Comparison of ENCODE assay signal across 8 cellular contexts in the genomic region with DNA sequence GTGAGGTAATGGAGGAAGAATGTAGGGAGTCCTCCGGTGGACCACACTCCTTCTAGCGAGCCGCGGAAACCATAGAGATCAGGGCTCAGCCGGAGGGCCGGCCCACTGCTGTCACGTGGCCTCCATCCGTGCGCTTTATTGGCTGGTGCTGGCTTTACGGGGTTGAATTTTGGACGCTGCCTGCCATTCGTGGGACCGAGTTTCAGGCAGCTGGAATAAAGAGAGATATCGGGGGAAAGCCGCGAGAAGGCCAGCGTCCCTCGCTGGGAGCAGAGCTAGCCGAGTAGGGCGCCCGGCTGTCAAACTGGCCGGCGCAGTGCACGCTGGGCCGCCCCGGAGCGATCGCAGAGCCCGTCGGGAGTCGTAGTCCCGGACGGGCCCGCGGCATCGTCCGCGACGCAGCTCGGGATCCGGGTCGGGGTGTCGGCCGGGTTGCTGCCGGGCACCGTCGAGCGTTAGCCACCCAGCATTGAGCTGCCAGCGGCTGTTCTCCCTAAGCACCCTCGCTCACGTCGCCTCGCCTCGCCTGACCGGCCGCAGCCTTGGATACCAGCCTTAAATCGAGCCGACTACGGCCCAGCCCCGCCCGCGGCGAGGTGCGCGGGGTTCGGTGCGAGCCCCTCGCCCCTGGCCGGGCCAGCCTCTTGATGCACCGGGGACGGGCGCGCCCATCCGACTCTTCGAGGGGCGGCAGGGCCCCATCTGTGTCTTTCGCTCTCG. TPM values are rescaled to one million over a fixed set of nuclear protein-coding genes. Genes with fewer than 3 reads are reported as not detected.
DNase-seq lines count a peak whose midpoint lies in the region; ATAC-seq, FAIRE-seq and TF ChIP-seq lines count a peak whose summit lies in the region.
"Not testable (repeated sequence)": the region's sequence is repeated elsewhere in the genome, so short reads cannot be mapped to it uniquely, and the experiment has no call there.

TSS of gene NUTM2E (plus strand) at position 244 of the 720 bp plus-strand sequence. CDS start 15,002 bp downstream, outside the sequence.

- H3K9ac ChIP-seq in keratinocyte (ENCODE audit: control insufficient read depth, extremely low read depth, insufficient read depth, low read length) (peak within 1 kb of the TSS; percentile 65), smooth muscle cell (ENCODE audit: low read depth) (peak within 1 kb of the TSS; percentile 90)

- ATAC-seq in GM18870 (IDR thresholded peaks at IDR 0.05; ENCODE audit: unreplicated experiment): peak; percentile 97
- peak; percentile 92 for ATAC-seq in HG03095 (IDR thresholded peaks at IDR 0.05; ENCODE audit: unreplicated experiment)

- H3K4me1 ChIP-seq in keratinocyte (ENCODE audit: control insufficient read depth, extremely low read depth, insufficient read depth, low read length); smooth muscle cell (ENCODE audit: low read depth): not testable (repeated sequence)

- H3K79me2 ChIP-seq in keratinocyte (ENCODE audit: control insufficient read depth, insufficient read depth, low read length) (peaks cover 15% of the 10 kb centered on the region), smooth muscle cell (ENCODE audit: low read depth) (peaks cover 44% of the 10 kb centered on the region)

- DNase-seq in ACHN (peak; percentile 65), NCI-H2196 treated with DMSO at 0.1 percent for 48 hours (lab: John Stamatoyannopoulos, UW; ENCODE audit: unreplicated experiment) (peak; percentile 5), cerebellar cortex (ENCODE audit: low spot score) (peak; percentile 79), smooth muscle cell (lab: John Stamatoyannopoulos, UW; ENCODE audit: unreplicated experiment) (peak; percentile 27)
- peak; percentile 40 to 53 for DNase-seq in activated CD4-positive, alpha-beta T cell treated with anti-CD3 and anti-CD28 coated beads for 24 hours (ENCODE audit: low read depth in 2 of 2)
- not testable (repeated sequence) for DNase-seq in keratinocyte (ENCODE audit: low read depth, low spot score)

- not testable (repeated sequence) for H3K9me1 ChIP-seq in keratinocyte (ENCODE audit: control insufficient read depth, extremely low read depth, insufficient read depth, low read length)

- H3K4me2 ChIP-seq in keratinocyte (ENCODE audit: control insufficient read depth, extremely low read depth, insufficient read depth, low read depth, low read length) (peak within 1 kb of the TSS; percentile 37), smooth muscle cell (peak within 1 kb of the TSS; percentile 90)

- not testable (repeated sequence) for TF ChIP-seq CTCF in keratinocyte (optimal IDR thresholded peaks at IDR 0.05 in 1 of 3, IDR thresholded peaks at IDR 0.05 in 1 of 3, conservative IDR thresholded peaks at IDR 0.05 in 1 of 3; ENCODE audit: extremely low read depth in 1 of 3, insufficient read depth in 2 of 3, low read length in 3 of 3); smooth muscle cell (IDR thresholded peaks at IDR 0.05; ENCODE audit: borderline replicate concordance, insufficient read depth, poor library complexity, severe bottlenecking)

- WGBS in smooth muscle cell (ENCODE audit: low lambda C conversion rate): under 1% methylated on average over 48 of the region's 78 CpGs

- in situ Hi-C loops in ACHN (cut with HindIII; ENCODE audit: low pct_ligation_motif_present, low pct_unique_long_range_greater_than_20kb, low sequenced_read_pairs): not testable (repeated sequence)

- H3K9me3 ChIP-seq in keratinocyte (ENCODE audit: control insufficient read depth, low read depth, low read length); smooth muscle cell (replicated peaks; ENCODE audit: low read depth): not testable (repeated sequence)

- H3K36me3 ChIP-seq in keratinocyte (ENCODE audit: control insufficient read depth in 2 of 2, extremely low read depth in 1 of 2, insufficient read depth in 2 of 2, low read length in 2 of 2); smooth muscle cell (ENCODE audit: low read depth): not testable (repeated sequence)

- not testable (repeated sequence) for FAIRE-seq in keratinocyte (lab: Jason Lieb, UNC)

- H3F3A ChIP-seq in smooth muscle cell (ENCODE audit: low read depth): not testable (repeated sequence)

- H3K4me3 ChIP-seq in keratinocyte (ENCODE audit: control insufficient read depth in 2 of 3, extremely low read depth in 1 of 3, insufficient read depth in 2 of 3, low read depth in 1 of 3, low read length in 3 of 3) (peak within 1 kb of the TSS; percentile 44 to 54 (median 53)), smooth muscle cell (peak within 1 kb of the TSS; percentile 67)

- H2AFZ ChIP-seq in keratinocyte (ENCODE audit: control insufficient read depth, low read length) (peak within 1 kb of the TSS; percentile 60), smooth muscle cell (ENCODE audit: low read depth) (peak within 1 kb of the TSS; percentile 49)

- dilution Hi-C loops in keratinocyte (cut with MboI; ENCODE audit: extremely low pct_ligation_motif_present, low sequenced_read_pairs): not testable (repeated sequence)

- H3K27ac ChIP-seq in keratinocyte (ENCODE audit: control insufficient read depth, insufficient read depth, low read length) (peak within 1 kb of the TSS; percentile 36), smooth muscle cell (ENCODE audit: low read depth) (peak within 1 kb of the TSS; percentile 85)

- not testable (repeated sequence) for H3K27me3 ChIP-seq in keratinocyte (ENCODE audit: control insufficient read depth, extremely low read depth, insufficient read depth, low read length); smooth muscle cell (ENCODE audit: low read depth)

- not testable (repeated sequence) for H4K20me1 ChIP-seq in keratinocyte (ENCODE audit: control insufficient read depth, extremely low read depth, insufficient read depth, low read length)
- peaks cover 17% of the 10 kb centered on the region for H4K20me1 ChIP-seq in smooth muscle cell (ENCODE audit: low read depth)

RNA-seq across cellular contexts. Expression of gene NUTM2E, which starts in this region (rescaled TPM):
- polyA plus RNA-seq in keratinocyte (0.17 to 0.26 TPM (median 0.24 TPM) in 3 replicates), smooth muscle cell (0.17 TPM in 1 of 2 replicates, not detected in the other)
- not detected for polyA plus RNA-seq in keratinocyte (2011; ENCODE audit: low read depth)
- 0.07 and 0.13 TPM in 2 replicates for polyA plus RNA-seq in keratinocyte (2011; cell fraction: cytosol; rRNA removed)
- 0.29 and 0.39 TPM in 2 replicates for polyA plus RNA-seq in keratinocyte (2011; cell fraction: nucleus; rRNA removed)
- 0.07 and 0.32 TPM in 2 replicates for polyA plus RNA-seq in keratinocyte (2012; ENCODE audit: low replicate concordance)
- polyA minus RNA-seq in keratinocyte: 0.06 to 0.26 TPM in 2 of 3 replicates, not detected in the other
- polyA minus RNA-seq in keratinocyte (2011; cell fraction: cytosol; rRNA and poly(A)+ RNA removed): not detected
- polyA minus RNA-seq in keratinocyte (2011; cell fraction: nucleus; rRNA and poly(A)+ RNA removed): not detected in 2 replicates
- total RNA-seq in smooth muscle cell: not detected in 2 replicates

Comparison
In these comparisons a context has a peak if more than half of its experiments do, and no peak if none do; other contexts are left out.
1. Peak in DNase-seq, H3K4me3 ChIP-seq, H3K27ac ChIP-seq, H3K9ac ChIP-seq and H3K4me2 ChIP-seq in smooth muscle cell; RNA of the gene not detected or under 1 TPM.